ENCODE assay signal across 28 cellular contexts in the genomic region with DNA sequence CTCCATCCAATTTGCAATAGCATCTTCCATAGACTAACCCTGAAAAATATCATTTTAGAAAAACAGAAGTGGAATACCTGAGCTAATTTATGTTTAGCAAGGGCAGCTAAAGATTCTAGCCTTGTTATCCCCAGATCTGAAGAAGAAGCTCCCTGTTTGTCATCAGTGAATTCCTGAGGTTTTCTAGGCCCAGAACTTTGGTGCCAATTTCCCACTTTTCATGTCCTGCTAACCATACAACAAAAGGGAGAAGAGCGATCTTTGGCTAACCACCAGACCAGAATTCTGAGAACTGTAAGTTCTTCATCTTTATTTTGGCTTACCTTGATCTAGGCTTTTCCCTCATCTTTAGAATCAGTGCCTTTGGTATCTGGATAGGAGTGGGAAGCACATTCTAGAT.
"Had no signal": no experiment of that assay in that cellular context is flagged by ENCODE, and none has a peak within 500 bp of the region (broad histone marks: within the 10 kb centered on the region; RNA-seq: fewer than 3 reads in every experiment).

No MANE protein-coding gene starts in this region.

- H3K9me3 ChIP-seq: ascending aorta, heart left ventricle, thoracic aorta, uterus had no signal

- H3K36me3 ChIP-seq: ascending aorta, brain microvascular endothelial cell, heart left ventricle, thoracic aorta, uterus had no signal

- H3K27ac Mint-ChIP-seq: activated naive CD8-positive, alpha-beta T cell treated with anti-CD3 and anti-CD28 coated beads for 36 hours; immature natural killer cell; naive thymus-derived CD8-positive, alpha-beta T cell had no signal

- DNase-seq: activated CD4-positive, alpha-beta T cell treated with anti-CD3 and anti-CD28 coated beads for 4 hours; activated CD4-positive, alpha-beta T cell treated with anti-CD3 and anti-CD28 coated beads, Interleukin-2, amount 50 U/mL, for 4 hours; activated CD8-positive, alpha-beta memory T cell treated with anti-CD3 and anti-CD28 coated beads for 24 hours; activated effector memory CD4-positive, alpha-beta T cell treated with Interleukin-2 at 50 U/mL for 16 hours; activated naive CD4-positive, alpha-beta T cell treated with Interleukin-2 at 50 U/mL for 16 hours; activated naive CD8-positive, alpha-beta T cell treated with anti-CD3 and anti-CD28 coated beads for 36 hours; brain microvascular endothelial cell; dorsolateral prefrontal cortex; effector memory CD4-positive, alpha-beta T cell; heart left ventricle; hypothalamus; immature natural killer cell; kidney; left colon; naive thymus-derived CD8-positive, alpha-beta T cell; occipital lobe; right cardiac atrium; stimulated activated CD4-positive, alpha-beta T cell treated with anti-CD3 and anti-CD28 coated beads, Interleukin-2, amount 100 ng/mL, for 48 hours; stimulated activated naive CD8-positive, alpha-beta T cell treated with anti-CD3 and anti-CD28 coated beads, Interleukin-15, Interleukin-2, amounts not matched to agents 100 U/mL and 50 U/mL, for 24 hours; T-helper 9 cell; trophoblast cell; uterus had no signal

- H3K27ac ChIP-seq: ascending aorta, brain microvascular endothelial cell, coronary artery, dorsolateral prefrontal cortex, foreskin keratinocyte, heart left ventricle, thoracic aorta, uterus, VCaP had no signal

- H3K4me3 Mint-ChIP-seq: activated naive CD8-positive, alpha-beta T cell treated with anti-CD3 and anti-CD28 coated beads for 36 hours; immature natural killer cell; naive thymus-derived CD8-positive, alpha-beta T cell; neural crest cell had no signal

- H3K9me3 Mint-ChIP-seq: immature natural killer cell; naive thymus-derived CD8-positive, alpha-beta T cell had no signal

- H3K27me3 ChIP-seq: ascending aorta, brain microvascular endothelial cell, dorsolateral prefrontal cortex, foreskin keratinocyte, heart left ventricle, uterus had no signal

- H3K4me3 ChIP-seq: ascending aorta, coronary artery, dorsolateral prefrontal cortex, heart left ventricle, thoracic aorta, uterus had no signal

- H3K4me1 ChIP-seq: ascending aorta, uterus had no signal

- H3K4me1 Mint-ChIP-seq: immature natural killer cell; naive thymus-derived CD8-positive, alpha-beta T cell; neural crest cell had no signal

- H3K36me3 Mint-ChIP-seq: activated naive CD8-positive, alpha-beta T cell treated with anti-CD3 and anti-CD28 coated beads for 36 hours; immature natural killer cell; naive thymus-derived CD8-positive, alpha-beta T cell had no signal
